In genomic region chr9:14438232-14438966, GRCh38 we compare ENCODE assay signal across 14 cellular contexts.
"Had no signal": no experiment of that assay in that cellular context is flagged by ENCODE, and none has a peak within 500 bp of the region (broad histone marks: within the 10 kb centered on the region; RNA-seq: fewer than 3 reads in every experiment).

No MANE protein-coding gene starts in this region.

- ATAC-seq: activated T-helper 17 cell treated with anti-CD3 and anti-CD28 coated beads, Interleukin-2, amount 50 U/mL, for 72 hours; natural killer cell; T-helper 17 cell had no signal

- H3K4me1 Mint-ChIP-seq: activated B cell treated with CpG ODN at 0.5 μM for 24 hours; activated CD4-positive, alpha-beta T cell treated with anti-CD3 and anti-CD28 coated beads, Interleukin-2, amount 10 ng/mL, durations not matched to agents 24 days and 14 days; activated T-helper 17 cell treated with anti-CD3 and anti-CD28 coated beads, Interleukin-2, amount 50 U/mL, for 72 hours; natural killer cell had no signal

- H3K36me3 Mint-ChIP-seq: natural killer cell had no signal

- H3K27me3 ChIP-seq: colonic mucosa had no signal

- H3K36me3 ChIP-seq: colonic mucosa, lower lobe of right lung, stomach had no signal

- H3K9me3 ChIP-seq: colonic mucosa, lower lobe of right lung, stomach had no signal

- H3K4me3 Mint-ChIP-seq: activated B cell treated with CpG ODN at 0.5 μM for 24 hours; activated CD4-positive, alpha-beta T cell treated with anti-CD3 and anti-CD28 coated beads, Interleukin-2, amount 10 ng/mL, durations not matched to agents 24 days and 14 days; activated naive CD4-positive, alpha-beta T cell treated with anti-CD3 and anti-CD28 coated beads for 36 hours; activated T-helper 17 cell treated with anti-CD3 and anti-CD28 coated beads, Interleukin-2, amount 50 U/mL, for 72 hours; natural killer cell; T-helper 17 cell had no signal

- H3K4me3 ChIP-seq: colonic mucosa, lower lobe of right lung, stomach had no signal

- H3K27ac ChIP-seq: colonic mucosa, lower lobe of right lung had no signal

- DNase-seq: activated B cell treated with CpG ODN at 0.5 μM for 24 hours; activated CD4-positive, alpha-beta T cell treated with anti-CD3 and anti-CD28 coated beads, Interleukin-2, amount 10 ng/mL, durations not matched to agents 24 days and 14 days; activated CD8-positive, alpha-beta memory T cell treated with anti-CD3 and anti-CD28 coated beads for 24 hours; activated naive CD4-positive, alpha-beta T cell treated with anti-CD3 and anti-CD28 coated beads for 36 hours; activated T-cell treated with anti-CD3 and anti-CD28 coated beads for 4 hours; colonic mucosa; effector CD4-positive, alpha-beta T cell; hippocampal formation; lower lobe of right lung; natural killer cell; stimulated activated CD4-positive, alpha-beta T cell treated with anti-CD3 and anti-CD28 coated beads, Interleukin-4, amount 100 ng/mL, for 24 hours; stomach; T-helper 17 cell had no signal

- H3K4me1 ChIP-seq: colonic mucosa had no signal

- H3K27ac Mint-ChIP-seq: activated B cell treated with CpG ODN at 0.5 μM for 24 hours; activated CD4-positive, alpha-beta T cell treated with anti-CD3 and anti-CD28 coated beads, Interleukin-2, amount 10 ng/mL, durations not matched to agents 24 days and 14 days; activated naive CD4-positive, alpha-beta T cell treated with anti-CD3 and anti-CD28 coated beads for 36 hours; activated T-helper 17 cell treated with anti-CD3 and anti-CD28 coated beads, Interleukin-2, amount 50 U/mL, for 72 hours; natural killer cell; T-helper 17 cell had no signal

- H3K9me3 Mint-ChIP-seq: activated B cell treated with CpG ODN at 0.5 μM for 24 hours; activated CD4-positive, alpha-beta T cell treated with anti-CD3 and anti-CD28 coated beads, Interleukin-2, amount 10 ng/mL, durations not matched to agents 24 days and 14 days; activated naive CD4-positive, alpha-beta T cell treated with anti-CD3 and anti-CD28 coated beads for 36 hours; activated T-helper 17 cell treated with anti-CD3 and anti-CD28 coated beads, Interleukin-2, amount 50 U/mL, for 72 hours; natural killer cell had no signal
